In the genomic region with DNA sequence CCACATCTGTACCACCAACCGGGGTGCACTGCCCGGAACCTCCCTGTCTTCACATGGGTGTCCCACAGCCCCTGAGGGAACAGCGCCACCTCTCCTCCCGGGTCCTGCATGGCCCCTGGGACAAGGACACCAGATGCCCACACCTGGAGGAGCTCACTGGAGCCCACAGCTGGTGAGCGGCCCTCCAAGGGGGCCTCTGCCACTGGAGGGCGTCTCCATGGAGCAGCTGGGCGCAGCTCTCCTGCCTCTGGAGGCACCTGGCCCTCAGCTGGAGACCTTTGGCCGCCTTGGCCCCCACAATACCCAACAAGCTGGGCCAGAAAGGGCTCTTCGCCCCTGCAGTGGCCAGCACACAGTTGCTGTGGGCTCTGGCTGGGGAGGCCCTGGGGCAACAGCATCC, we compare ENCODE assay signal across 23 cellular contexts. TPM values are rescaled to one million over a fixed set of nuclear protein-coding genes. Genes with fewer than 3 reads are reported as not detected.
"Had no signal": no experiment of that assay in that cellular context is flagged by ENCODE, and none has a peak within 500 bp of the region (broad histone marks: within the 10 kb centered on the region; RNA-seq: fewer than 3 reads in every experiment).

No MANE protein-coding gene starts in this region.

- ATAC-seq: esophagus mucosa; heart left ventricle; naive thymus-derived CD4-positive, alpha-beta T cell had no signal

- H3K4me1 Mint-ChIP-seq: naive thymus-derived CD4-positive, alpha-beta T cell; nephron progenitor cell had no signal

- H3K27ac Mint-ChIP-seq: naive thymus-derived CD4-positive, alpha-beta T cell; nephron progenitor cell; type B pancreatic cell had no signal

- H3K4me3 Mint-ChIP-seq: naive thymus-derived CD4-positive, alpha-beta T cell; nephron progenitor cell; type B pancreatic cell had no signal

- DNase-seq: effector CD4-positive, alpha-beta T cell; heart left ventricle; hippocampal formation; kidney glomerular epithelial cell; mammary epithelial cell; naive thymus-derived CD4-positive, alpha-beta T cell; small intestine; stimulated activated CD4-positive, alpha-beta T cell treated with anti-CD3 and anti-CD28 coated beads, Interleukin-12 subunit alpha, Interleukin-12 subunit beta, amount 100 ng/mL, for 4 hours; stimulated activated naive CD4-positive, alpha-beta T cell; stomach; substantia nigra had no signal

- H3K36me3 Mint-ChIP-seq: naive thymus-derived CD4-positive, alpha-beta T cell; type B pancreatic cell had no signal

- H3K9me3 Mint-ChIP-seq: nephron progenitor cell, type B pancreatic cell had no signal

RNA-seq across cellular contexts. Expression of a gene that starts 7.3 kb away (rescaled TPM):
- total RNA-seq: dermis microvascular lymphatic vessel endothelial cell; fibroblast of lung; glomerular endothelial cell; heart left ventricle; lower leg skin; mammary epithelial cell; mesenteric fat pad; mononuclear cell; naive thymus-derived CD4-positive, alpha-beta T cell; osteocyte; posterior vena cava; right atrium auricular region had no signal
- polyA plus RNA-seq: fibroblast of lung, mammary epithelial cell had no signal
